Comparison of ENCODE assay signal across 28 cellular contexts in the genomic region with DNA sequence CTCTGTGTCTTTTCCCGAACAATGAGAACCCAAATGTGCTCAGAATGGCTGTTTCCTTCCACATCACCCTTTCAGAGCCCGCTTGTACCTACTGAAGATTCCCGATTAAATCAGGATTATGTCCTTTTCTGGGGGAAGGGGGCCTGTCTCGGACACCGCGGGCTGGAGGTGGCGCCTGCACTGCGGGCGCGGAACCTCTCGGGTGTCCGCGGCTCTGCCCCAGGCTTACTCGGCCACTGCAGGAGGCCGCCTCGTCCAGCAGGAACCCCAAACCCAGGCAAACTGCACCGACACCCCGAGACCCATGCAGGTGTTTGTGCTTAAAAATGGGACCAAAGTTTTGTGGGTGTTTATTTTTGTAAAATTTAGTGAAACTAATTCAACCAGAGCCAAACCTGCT.
"Had no signal": no experiment of that assay in that cellular context is flagged by ENCODE, and none has a peak within 500 bp of the region (broad histone marks: within the 10 kb centered on the region; RNA-seq: fewer than 3 reads in every experiment).

No MANE protein-coding gene starts in this region.

- DNase-seq: stimulated activated CD4-positive, alpha-beta T cell treated with anti-CD3 and anti-CD28 coated beads, Interleukin-2, amount 100 ng/mL, for 48 hours; stimulated activated CD4-positive, alpha-beta T cell treated with anti-CD3 and anti-CD28 coated beads, Interleukin-4, amount 100 ng/mL, for 1 hour; stimulated activated CD4-positive, alpha-beta T cell treated with anti-CD3 and anti-CD28 coated beads, Interleukin-4, amount 100 ng/mL, for 24 hours; stimulated activated CD4-positive, alpha-beta T cell treated with anti-CD3 and anti-CD28 coated beads, Interleukin-4, amount 100 ng/mL, for 4 hours; stimulated activated CD8-positive, alpha-beta memory T cell treated with anti-CD3 and anti-CD28 coated beads, Interleukin-4, amount 100 ng/mL, for 48 hours; stimulated activated naive B cell treated with anti-CD40 and anti-IgM and Interleukin-4, amounts not matched to agents 10 μg/mL and 1 μg/mL and 100 μg/mL, for 72 hours; stimulated activated naive CD4-positive, alpha-beta T cell; stimulated activated naive CD4-positive, alpha-beta T cell treated with Interleukin-2 at 50 U/mL for 16 hours; stimulated activated naive CD8-positive, alpha-beta T cell treated with anti-CD3 and anti-CD28 coated beads, Interleukin-15, amount 100 ng/mL, for 72 hours; stimulated activated naive CD8-positive, alpha-beta T cell treated with anti-CD3 and anti-CD28 coated beads, Interleukin-15, Interleukin-2, amounts not matched to agents 100 U/mL and 50 U/mL, for 24 hours; stomach; substantia nigra; testis; thyroid gland; tibial artery; transverse colon; trophoblast cell; upper lobe of right lung; uterus had no signal

- H3K27me3 ChIP-seq: testis, thyroid gland had no signal

- H3K36me3 Mint-ChIP-seq: stimulated activated effector memory CD8-positive, alpha-beta T cell treated with anti-CD3 and anti-CD28 coated beads, Interleukin-12 subunit alpha, Interleukin-12 subunit beta, amount 100 ng/mL, for 72 hours; stimulated activated memory B cell treated with anti-CD40 and anti-IgM and Interleukin-4, amounts not matched to agents 10 μg/mL and 1 μg/mL and 100 μg/mL, for 72 hours; type B pancreatic cell had no signal

- H3K4me3 Mint-ChIP-seq: stimulated activated effector memory CD8-positive, alpha-beta T cell treated with anti-CD3 and anti-CD28 coated beads, Interleukin-12 subunit alpha, Interleukin-12 subunit beta, amount 100 ng/mL, for 72 hours; stimulated activated memory B cell treated with anti-CD40 and anti-IgM and Interleukin-4, amounts not matched to agents 10 μg/mL and 1 μg/mL and 100 μg/mL, for 72 hours; stimulated activated naive B cell treated with anti-CD40 and anti-IgM and Interleukin-4, amounts not matched to agents 10 μg/mL and 1 μg/mL and 100 μg/mL, for 72 hours; stimulated activated naive CD8-positive, alpha-beta T cell treated with anti-CD3 and anti-CD28 coated beads, Interleukin-15, amount 100 ng/mL, for 72 hours; stimulated activated naive CD8-positive, alpha-beta T cell treated with anti-CD3 and anti-CD28 coated beads, Interleukin-15, Interleukin-2, amounts not matched to agents 100 ng/mL and 50 ng/mL, for 24 hours; type B pancreatic cell had no signal

- H3K27ac Mint-ChIP-seq: stimulated activated effector memory CD8-positive, alpha-beta T cell treated with anti-CD3 and anti-CD28 coated beads, Interleukin-12 subunit alpha, Interleukin-12 subunit beta, amount 100 ng/mL, for 72 hours; stimulated activated memory B cell treated with anti-CD40 and anti-IgM and Interleukin-4, amounts not matched to agents 10 μg/mL and 1 μg/mL and 100 μg/mL, for 72 hours; stimulated activated naive B cell treated with anti-CD40 and anti-IgM and Interleukin-4, amounts not matched to agents 10 μg/mL and 1 μg/mL and 100 μg/mL, for 72 hours; stimulated activated naive CD8-positive, alpha-beta T cell treated with anti-CD3 and anti-CD28 coated beads, Interleukin-15, amount 100 ng/mL, for 72 hours; stimulated activated naive CD8-positive, alpha-beta T cell treated with anti-CD3 and anti-CD28 coated beads, Interleukin-15, Interleukin-2, amounts not matched to agents 100 ng/mL and 50 ng/mL, for 24 hours; type B pancreatic cell had no signal

- ATAC-seq: stimulated activated effector memory CD8-positive, alpha-beta T cell treated with anti-CD3 and anti-CD28 coated beads, Interleukin-12 subunit alpha, Interleukin-12 subunit beta, amount 100 ng/mL, for 72 hours; stimulated activated memory B cell treated with anti-CD40 and anti-IgM and Interleukin-4, amounts not matched to agents 10 μg/mL and 1 μg/mL and 100 μg/mL, for 72 hours; stimulated activated naive B cell treated with anti-CD40 and anti-IgM and Interleukin-4, amounts not matched to agents 10 μg/mL and 1 μg/mL and 100 μg/mL, for 72 hours; stimulated activated naive CD8-positive, alpha-beta T cell treated with anti-CD3 and anti-CD28 coated beads, Interleukin-15, amount 100 ng/mL, for 72 hours; stimulated activated naive CD8-positive, alpha-beta T cell treated with anti-CD3 and anti-CD28 coated beads, Interleukin-15, Interleukin-2, amounts not matched to agents 100 U/mL and 50 U/mL, for 24 hours; upper lobe of right lung had no signal

- H3K27ac ChIP-seq: stomach, suprapubic skin, testis, thoracic aorta, thyroid gland, tibial artery, tibial nerve, transverse colon, upper lobe of left lung, upper lobe of right lung, uterus, vagina had no signal

- H3K36me3 ChIP-seq: stomach, suprapubic skin, thoracic aorta, thyroid gland, tibial artery, tibial nerve, transverse colon, upper lobe of left lung, upper lobe of right lung, uterus, vagina had no signal

- H3K4me3 ChIP-seq: stomach, suprapubic skin, testis, thoracic aorta, thyroid gland, tibial artery, tibial nerve, transverse colon, upper lobe of left lung, upper lobe of right lung, uterus, vagina had no signal
